8 cellular contexts compared by ENCODE assay signal in the genomic region with DNA sequence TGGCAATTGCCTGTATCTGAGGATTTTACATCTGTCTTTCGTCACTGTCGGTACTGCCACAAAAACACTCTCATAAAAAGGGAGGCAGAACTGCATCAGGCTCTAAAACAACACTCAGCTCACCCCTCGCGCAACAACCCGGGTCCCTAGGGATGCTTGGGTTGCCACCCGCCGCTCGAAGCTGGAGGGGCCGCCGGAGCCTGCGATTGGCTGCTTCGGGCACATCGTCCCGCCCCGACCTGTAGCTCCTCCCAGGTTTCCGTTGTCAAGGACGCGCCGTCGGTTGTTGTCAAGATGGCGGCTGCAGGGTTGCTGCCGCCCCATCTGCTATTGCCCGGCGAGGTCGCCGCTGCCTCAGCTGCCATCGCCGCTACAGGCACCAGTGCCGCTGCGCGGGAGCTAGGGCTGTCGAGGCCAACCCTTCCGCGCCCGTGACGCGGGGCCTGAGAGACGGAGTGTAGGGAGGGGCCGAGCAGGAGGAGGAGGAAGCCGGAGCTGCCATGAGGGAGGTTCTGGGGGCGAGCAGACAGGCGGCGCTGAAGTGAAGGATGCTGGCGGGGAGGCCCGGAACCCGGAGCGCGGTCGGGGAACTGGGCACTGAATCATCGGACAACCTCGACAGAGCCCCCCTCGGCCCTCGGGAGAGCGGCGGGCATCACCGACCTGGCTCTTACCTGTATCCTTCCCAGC. TPM values are rescaled to one million over a fixed set of nuclear protein-coding genes. Genes with fewer than 3 reads are reported as not detected.
A peak's percentile ranks its signal among the peaks of the same experiment; 100 is the strongest.
DNase-seq lines count a peak whose midpoint lies in the region; TF ChIP-seq lines count a peak whose summit lies in the region.

A gene with protein sequence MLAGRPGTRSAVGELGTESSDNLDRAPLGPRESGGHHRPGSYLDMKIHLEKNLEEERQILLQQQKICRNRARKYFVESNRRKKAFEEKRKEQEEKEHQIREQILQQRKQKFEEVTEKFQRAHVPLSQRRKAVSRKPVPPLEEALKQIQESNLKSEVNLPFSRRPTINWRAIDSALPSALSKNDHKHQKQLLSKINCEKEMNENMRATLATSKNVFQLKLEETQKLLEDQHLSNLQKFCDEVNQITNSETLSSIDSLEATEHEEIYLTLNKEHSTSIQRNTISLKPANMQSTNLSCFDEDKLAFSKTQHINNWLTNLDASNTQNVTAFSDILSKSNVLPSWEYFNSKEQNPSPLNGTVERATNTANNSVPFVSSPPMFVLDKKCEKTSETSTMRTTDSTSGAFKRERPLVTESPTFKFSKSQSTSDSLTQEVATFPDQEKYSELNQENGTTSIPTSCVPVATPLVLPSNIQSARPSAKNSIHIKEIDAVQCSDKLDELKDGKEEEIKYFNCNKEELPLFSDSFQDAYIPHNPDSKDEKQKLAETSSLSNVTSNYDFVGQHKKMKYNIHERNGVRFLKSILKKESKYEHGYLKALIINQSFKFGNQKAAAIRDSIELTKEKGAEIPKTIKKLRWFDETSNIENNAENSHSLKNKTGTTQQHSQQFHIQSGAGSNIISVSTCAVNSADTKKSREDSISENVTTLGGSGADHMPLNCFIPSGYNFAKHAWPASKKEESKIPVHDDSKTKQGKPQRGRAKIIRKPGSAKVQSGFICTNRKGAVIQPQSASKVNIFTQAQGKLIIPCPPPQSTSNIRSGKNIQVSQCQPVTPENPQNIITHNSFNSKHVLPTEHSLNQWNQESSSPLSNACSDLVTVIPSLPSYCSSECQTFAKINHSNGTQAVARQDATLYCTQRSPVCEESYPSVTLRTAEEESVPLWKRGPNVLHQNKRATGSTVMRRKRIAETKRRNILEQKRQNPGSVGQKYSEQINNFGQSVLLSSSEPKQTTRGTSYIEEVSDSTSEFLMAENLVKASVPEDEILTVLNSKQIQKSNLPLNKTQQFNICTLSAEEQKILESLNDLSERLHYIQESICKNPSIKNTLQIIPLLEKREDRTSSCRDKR (plus strand): TSS at position 274 of the 690 bp plus-strand sequence. CDS start 275 bp downstream, at position 549.

- H3K4me1 ChIP-seq in adipocyte (ENCODE audit: control insufficient read depth, insufficient read depth, low read length), result peaks cover 35% of the 10 kb centered on the region
- no peaks in the 10 kb centered on the region for H3K4me1 ChIP-seq in trophoblast cell (ENCODE audit: control insufficient read depth in 1 of 2, insufficient read depth in 2 of 2, low read length in 2 of 2)
- H3K4me1 ChIP-seq in tibial nerve, result peaks cover 0 to 24% (median 11%) of the 10 kb centered on the region in 4 donors

- H3K9me3 Mint-ChIP-seq in HFFc6, result no peaks in the 10 kb centered on the region

- H4K12ac ChIP-seq in trophoblast cell (ENCODE audit: low read depth, low read length), result no peak within 1 kb of the TSS

- no peak within 1 kb of the TSS for H3K4ac ChIP-seq in trophoblast cell (ENCODE audit: low read depth, low read length)

- no peak within 1 kb of the TSS for H2AK5ac ChIP-seq in trophoblast cell (ENCODE audit: low read length)

- no peak within 1 kb of the TSS for H2BK120ac ChIP-seq in trophoblast cell (ENCODE audit: insufficient read depth, low read length, poor library complexity)

- peak; percentile 97 for DNase-seq in GM03348 (ENCODE audit: low spot score)
- peak; percentile 95 for DNase-seq in HFFc6
- DNase-seq in NB4 (ENCODE audit: low read depth), result peak; percentile 65
- peak; percentile 76 for DNase-seq in SKM-1 (lab: John Stamatoyannopoulos, UW; ENCODE audit: unreplicated experiment)
- peak; percentile 99 for DNase-seq in adipocyte (ENCODE audit: low read depth)
- peak; percentile 95 for DNase-seq in cardiac septum (ENCODE audit: low spot score)
- DNase-seq in trophoblast cell, result peak; percentile 92 to 93
- DNase-seq in tibial nerve (ENCODE audit: low spot score in 2 of 2), result peak; percentile 93 to 96

- peak within 1 kb of the TSS; percentile 15 for H3K27ac ChIP-seq in trophoblast cell (ENCODE audit: low read depth, low read length)
- peak within 1 kb of the TSS; percentile 75 to 94 (median 89) for H3K27ac ChIP-seq in tibial nerve

- no peak within 1 kb of the TSS for H3K4me3 ChIP-seq in NB4 (ENCODE audit: low read depth, low read length)
- H3K4me3 ChIP-seq in adipocyte (ENCODE audit: low read length), result peak within 1 kb of the TSS; percentile 86
- H3K4me3 ChIP-seq in trophoblast cell (ENCODE audit: low read depth, low read length), result peak within 1 kb of the TSS; percentile 88
- peak within 1 kb of the TSS; percentile 48 to 82 (median 64) for H3K4me3 ChIP-seq in tibial nerve

- WGBS in trophoblast cell (ENCODE audit: extremely low coverage, insufficient coverage, insufficient read length), result no CpG with 5 or more reads among the region's 56 CpGs
- whole genome bisulfite sequencing in tibial nerve, 2 donors, result 0% methylated on average over 24 to 38 of the region's 56 CpGs

- peak; percentile 75 for TF ChIP-seq CTCF in HFFc6 (IDR thresholded peaks at IDR 0.05)
- no peak for TF ChIP-seq CTCF in NB4 (IDR thresholded peaks at IDR 0.05; ENCODE audit: low read depth, low read length)
- peak in 4 of 5 experiments; percentile 33 to 71 (median 60) for TF ChIP-seq CTCF in tibial nerve (IDR thresholded peaks at IDR 0.05)

- no peaks in the 10 kb centered on the region for H3K9me3 ChIP-seq in adipocyte (ENCODE audit: control insufficient read depth, low read length)
- no peaks in the 10 kb centered on the region for H3K9me3 ChIP-seq in trophoblast cell (ENCODE audit: insufficient read depth, low read depth, low read length)
- no peaks in the 10 kb centered on the region for H3K9me3 ChIP-seq in tibial nerve

- no peaks in the 10 kb centered on the region for H3K36me3 ChIP-seq in adipocyte (ENCODE audit: control insufficient read depth, insufficient read depth, low read length, severe bottlenecking)
- H3K36me3 ChIP-seq in trophoblast cell (ENCODE audit: control insufficient read depth in 1 of 2, insufficient read depth in 2 of 2, low read length in 2 of 2), result no peaks in the 10 kb centered on the region
- H3K36me3 ChIP-seq in tibial nerve, result no peaks in the 10 kb centered on the region

- no peak within 1 kb of the TSS for H3K14ac ChIP-seq in trophoblast cell (ENCODE audit: low read length)

- H3K27me3 ChIP-seq in adipocyte (replicated peaks; ENCODE audit: control insufficient read depth, insufficient read depth, low read length) (no peaks in the 10 kb centered on the region), trophoblast cell (ENCODE audit: insufficient read depth, low read length) (no peaks in the 10 kb centered on the region), tibial nerve (no peaks in the 10 kb centered on the region)

- no peaks in the 10 kb centered on the region for H3K79me2 ChIP-seq in trophoblast cell (ENCODE audit: control insufficient read depth, insufficient read depth, low read length, poor library complexity)

- TF ChIP-seq POLR2A in NB4 (IDR thresholded peaks at IDR 0.05; ENCODE audit: extremely low read depth, insufficient read length), result no peak
- peak; percentile 10 to 50 for TF ChIP-seq POLR2A in tibial nerve (IDR thresholded peaks at IDR 0.05)

- H2BK5ac ChIP-seq in trophoblast cell (ENCODE audit: low read depth, low read length, poor library complexity), result peak within 1 kb of the TSS; percentile 15

- peak within 1 kb of the TSS; percentile 8 for H4K8ac ChIP-seq in trophoblast cell (ENCODE audit: low read depth, low read length)

- H3K4me1 Mint-ChIP-seq in HFFc6 (ENCODE audit: low read depth), result peaks cover 39% of the 10 kb centered on the region

- H3K9ac ChIP-seq in adipocyte (ENCODE audit: low read length) (peak within 1 kb of the TSS; percentile 88), trophoblast cell (ENCODE audit: low read length) (no peak within 1 kb of the TSS)

- H3K27me3 Mint-ChIP-seq in HFFc6 (ENCODE audit: insufficient read depth), result no peaks in the 10 kb centered on the region

- H3K18ac ChIP-seq in trophoblast cell (ENCODE audit: low read length), result no peak within 1 kb of the TSS

- H3K23ac ChIP-seq in trophoblast cell (ENCODE audit: low read length), result no peak within 1 kb of the TSS

- no peak within 1 kb of the TSS for H2BK12ac ChIP-seq in trophoblast cell (ENCODE audit: low read length)

- no peaks in the 10 kb centered on the region for H3K36me3 Mint-ChIP-seq in HFFc6 (ENCODE audit: low read depth)

- peak within 1 kb of the TSS; percentile 90 for H3K27ac Mint-ChIP-seq in HFFc6

- peaks cover 2% of the 10 kb centered on the region for H3K79me1 ChIP-seq in trophoblast cell (ENCODE audit: low read length)

- TF ChIP-seq EP300 in tibial nerve (IDR thresholded peaks at IDR 0.05), result peak in 1 of 2 donors; percentile 90

- no peak within 1 kb of the TSS for H4K91ac ChIP-seq in trophoblast cell (ENCODE audit: low read depth, low read length)

- peak within 1 kb of the TSS; percentile 96 for H2AFZ ChIP-seq in trophoblast cell (ENCODE audit: insufficient read depth, low read length, poor library complexity)

- peak within 1 kb of the TSS; percentile 92 for H3K4me3 Mint-ChIP-seq in HFFc6

- H3K4me2 ChIP-seq in trophoblast cell (ENCODE audit: low read length), result peak within 1 kb of the TSS; percentile 89

- intact Hi-C loops in cardiac septum (cut with DNase I), result no loop called here

RNA-seq across cellular contexts. Expression of the gene that starts here (rescaled TPM):
- 1 to 10 TPM; 1.8 to 2.4 (median 2.1) TPM for total RNA-seq in HFFc6 (2021; fragmentation: NEBNext Ultra II Directional; extraction: Animal tissue kit (Norgen Biotek cat#: 25700))
- 1.5 TPM for total RNA-seq in cardiac septum
- polyA plus RNA-seq in trophoblast cell (2013), result 0.71 and 0.74 TPM in 2 replicates
- 10 to 100 TPM in 1 of 4 donors, 1 to 10 TPM in 3; 6.6 to 10.7 (median 8.3) TPM for total RNA-seq in tibial nerve
